2 cellular contexts compared by ENCODE assay signal in the genomic region with DNA sequence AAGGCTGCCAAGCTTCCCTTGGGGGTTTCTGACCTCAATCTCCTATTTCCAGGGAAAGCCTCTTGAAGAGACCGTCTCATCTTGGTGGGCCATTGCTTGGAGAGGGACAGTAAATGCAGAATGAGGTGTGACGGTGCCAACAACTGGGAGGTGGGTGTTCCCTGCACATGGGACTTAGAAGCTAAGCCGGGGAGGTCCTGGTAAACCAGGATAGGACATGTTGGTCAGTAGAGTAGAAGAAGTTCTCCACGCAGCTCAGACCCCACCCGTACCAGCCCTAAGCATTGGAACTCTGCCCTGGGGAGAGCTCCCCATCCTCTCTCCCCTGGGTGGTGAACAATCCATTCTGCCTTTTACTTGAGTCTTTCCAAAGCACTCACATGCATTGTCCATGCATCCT.
TF ChIP-seq lines count a peak whose summit lies in the region.

No MANE protein-coding gene starts in this region.

TF ChIP-seq in GM23338, 12 proteins besides CTCF, POLR2A, EP300 and RAD21:
- TF ChIP-seq, protein P1, sequence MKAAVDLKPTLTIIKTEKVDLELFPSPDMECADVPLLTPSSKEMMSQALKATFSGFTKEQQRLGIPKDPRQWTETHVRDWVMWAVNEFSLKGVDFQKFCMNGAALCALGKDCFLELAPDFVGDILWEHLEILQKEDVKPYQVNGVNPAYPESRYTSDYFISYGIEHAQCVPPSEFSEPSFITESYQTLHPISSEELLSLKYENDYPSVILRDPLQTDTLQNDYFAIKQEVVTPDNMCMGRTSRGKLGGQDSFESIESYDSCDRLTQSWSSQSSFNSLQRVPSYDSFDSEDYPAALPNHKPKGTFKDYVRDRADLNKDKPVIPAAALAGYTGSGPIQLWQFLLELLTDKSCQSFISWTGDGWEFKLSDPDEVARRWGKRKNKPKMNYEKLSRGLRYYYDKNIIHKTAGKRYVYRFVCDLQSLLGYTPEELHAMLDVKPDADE (IDR thresholded peaks at IDR 0.05): no peak
- TF ChIP-seq, protein P2, sequence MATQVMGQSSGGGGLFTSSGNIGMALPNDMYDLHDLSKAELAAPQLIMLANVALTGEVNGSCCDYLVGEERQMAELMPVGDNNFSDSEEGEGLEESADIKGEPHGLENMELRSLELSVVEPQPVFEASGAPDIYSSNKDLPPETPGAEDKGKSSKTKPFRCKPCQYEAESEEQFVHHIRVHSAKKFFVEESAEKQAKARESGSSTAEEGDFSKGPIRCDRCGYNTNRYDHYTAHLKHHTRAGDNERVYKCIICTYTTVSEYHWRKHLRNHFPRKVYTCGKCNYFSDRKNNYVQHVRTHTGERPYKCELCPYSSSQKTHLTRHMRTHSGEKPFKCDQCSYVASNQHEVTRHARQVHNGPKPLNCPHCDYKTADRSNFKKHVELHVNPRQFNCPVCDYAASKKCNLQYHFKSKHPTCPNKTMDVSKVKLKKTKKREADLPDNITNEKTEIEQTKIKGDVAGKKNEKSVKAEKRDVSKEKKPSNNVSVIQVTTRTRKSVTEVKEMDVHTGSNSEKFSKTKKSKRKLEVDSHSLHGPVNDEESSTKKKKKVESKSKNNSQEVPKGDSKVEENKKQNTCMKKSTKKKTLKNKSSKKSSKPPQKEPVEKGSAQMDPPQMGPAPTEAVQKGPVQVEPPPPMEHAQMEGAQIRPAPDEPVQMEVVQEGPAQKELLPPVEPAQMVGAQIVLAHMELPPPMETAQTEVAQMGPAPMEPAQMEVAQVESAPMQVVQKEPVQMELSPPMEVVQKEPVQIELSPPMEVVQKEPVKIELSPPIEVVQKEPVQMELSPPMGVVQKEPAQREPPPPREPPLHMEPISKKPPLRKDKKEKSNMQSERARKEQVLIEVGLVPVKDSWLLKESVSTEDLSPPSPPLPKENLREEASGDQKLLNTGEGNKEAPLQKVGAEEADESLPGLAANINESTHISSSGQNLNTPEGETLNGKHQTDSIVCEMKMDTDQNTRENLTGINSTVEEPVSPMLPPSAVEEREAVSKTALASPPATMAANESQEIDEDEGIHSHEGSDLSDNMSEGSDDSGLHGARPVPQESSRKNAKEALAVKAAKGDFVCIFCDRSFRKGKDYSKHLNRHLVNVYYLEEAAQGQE (IDR thresholded peaks at IDR 0.05; ENCODE audit: unreplicated experiment): no peak
- TF ChIP-seq, protein P3, sequence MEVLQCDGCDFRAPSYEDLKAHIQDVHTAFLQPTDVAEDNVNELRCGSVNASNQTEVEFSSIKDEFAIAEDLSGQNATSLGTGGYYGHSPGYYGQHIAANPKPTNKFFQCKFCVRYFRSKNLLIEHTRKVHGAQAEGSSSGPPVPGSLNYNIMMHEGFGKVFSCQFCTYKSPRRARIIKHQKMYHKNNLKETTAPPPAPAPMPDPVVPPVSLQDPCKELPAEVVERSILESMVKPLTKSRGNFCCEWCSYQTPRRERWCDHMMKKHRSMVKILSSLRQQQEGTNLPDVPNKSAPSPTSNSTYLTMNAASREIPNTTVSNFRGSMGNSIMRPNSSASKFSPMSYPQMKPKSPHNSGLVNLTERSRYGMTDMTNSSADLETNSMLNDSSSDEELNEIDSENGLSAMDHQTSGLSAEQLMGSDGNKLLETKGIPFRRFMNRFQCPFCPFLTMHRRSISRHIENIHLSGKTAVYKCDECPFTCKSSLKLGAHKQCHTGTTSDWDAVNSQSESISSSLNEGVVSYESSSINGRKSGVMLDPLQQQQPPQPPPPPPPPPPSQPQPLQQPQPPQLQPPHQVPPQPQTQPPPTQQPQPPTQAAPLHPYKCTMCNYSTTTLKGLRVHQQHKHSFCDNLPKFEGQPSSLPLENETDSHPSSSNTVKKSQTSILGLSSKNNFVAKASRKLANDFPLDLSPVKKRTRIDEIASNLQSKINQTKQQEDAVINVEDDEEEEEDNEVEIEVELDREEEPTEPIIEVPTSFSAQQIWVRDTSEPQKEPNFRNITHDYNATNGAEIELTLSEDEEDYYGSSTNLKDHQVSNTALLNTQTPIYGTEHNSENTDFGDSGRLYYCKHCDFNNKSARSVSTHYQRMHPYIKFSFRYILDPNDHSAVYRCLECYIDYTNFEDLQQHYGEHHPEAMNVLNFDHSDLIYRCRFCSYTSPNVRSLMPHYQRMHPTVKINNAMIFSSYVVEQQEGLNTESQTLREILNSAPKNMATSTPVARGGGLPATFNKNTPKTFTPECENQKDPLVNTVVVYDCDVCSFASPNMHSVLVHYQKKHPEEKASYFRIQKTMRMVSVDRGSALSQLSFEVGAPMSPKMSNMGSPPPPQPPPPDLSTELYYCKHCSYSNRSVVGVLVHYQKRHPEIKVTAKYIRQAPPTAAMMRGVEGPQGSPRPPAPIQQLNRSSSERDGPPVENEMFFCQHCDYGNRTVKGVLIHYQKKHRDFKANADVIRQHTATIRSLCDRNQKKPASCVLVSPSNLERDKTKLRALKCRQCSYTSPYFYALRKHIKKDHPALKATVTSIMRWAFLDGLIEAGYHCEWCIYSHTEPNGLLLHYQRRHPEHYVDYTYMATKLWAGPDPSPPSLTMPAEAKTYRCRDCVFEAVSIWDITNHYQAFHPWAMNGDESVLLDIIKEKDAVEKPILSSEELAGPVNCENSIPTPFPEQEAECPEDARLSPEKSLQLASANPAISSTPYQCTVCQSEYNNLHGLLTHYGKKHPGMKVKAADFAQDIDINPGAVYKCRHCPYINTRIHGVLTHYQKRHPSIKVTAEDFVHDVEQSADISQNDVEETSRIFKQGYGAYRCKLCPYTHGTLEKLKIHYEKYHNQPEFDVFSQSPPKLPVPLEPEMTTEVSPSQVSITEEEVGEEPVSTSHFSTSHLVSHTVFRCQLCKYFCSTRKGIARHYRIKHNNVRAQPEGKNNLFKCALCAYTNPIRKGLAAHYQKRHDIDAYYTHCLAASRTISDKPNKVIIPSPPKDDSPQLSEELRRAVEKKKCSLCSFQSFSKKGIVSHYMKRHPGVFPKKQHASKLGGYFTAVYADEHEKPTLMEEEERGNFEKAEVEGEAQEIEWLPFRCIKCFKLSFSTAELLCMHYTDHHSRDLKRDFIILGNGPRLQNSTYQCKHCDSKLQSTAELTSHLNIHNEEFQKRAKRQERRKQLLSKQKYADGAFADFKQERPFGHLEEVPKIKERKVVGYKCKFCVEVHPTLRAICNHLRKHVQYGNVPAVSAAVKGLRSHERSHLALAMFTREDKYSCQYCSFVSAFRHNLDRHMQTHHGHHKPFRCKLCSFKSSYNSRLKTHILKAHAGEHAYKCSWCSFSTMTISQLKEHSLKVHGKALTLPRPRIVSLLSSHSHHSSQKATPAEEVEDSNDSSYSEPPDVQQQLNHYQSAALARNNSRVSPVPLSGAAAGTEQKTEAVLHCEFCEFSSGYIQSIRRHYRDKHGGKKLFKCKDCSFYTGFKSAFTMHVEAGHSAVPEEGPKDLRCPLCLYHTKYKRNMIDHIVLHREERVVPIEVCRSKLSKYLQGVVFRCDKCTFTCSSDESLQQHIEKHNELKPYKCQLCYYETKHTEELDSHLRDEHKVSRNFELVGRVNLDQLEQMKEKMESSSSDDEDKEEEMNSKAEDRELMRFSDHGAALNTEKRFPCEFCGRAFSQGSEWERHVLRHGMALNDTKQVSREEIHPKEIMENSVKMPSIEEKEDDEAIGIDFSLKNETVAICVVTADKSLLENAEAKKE (CRISPR knock-in tag; IDR thresholded peaks at IDR 0.05): no peak
- TF ChIP-seq JUNB (IDR thresholded peaks at IDR 0.05; ENCODE audit: unreplicated experiment): no peak

TF ChIP-seq in H1, 55 proteins besides CTCF, POLR2A, EP300 and RAD21:
- no peak for TF ChIP-seq PHF8 (conservative IDR thresholded peaks at IDR 0.05; ENCODE audit: low read depth, low read length)
- no peak for TF ChIP-seq TAF7 (optimal IDR thresholded peaks at IDR 0.05; ENCODE audit: borderline replicate concordance, low read depth, low read length)
- TF ChIP-seq, protein P4, sequence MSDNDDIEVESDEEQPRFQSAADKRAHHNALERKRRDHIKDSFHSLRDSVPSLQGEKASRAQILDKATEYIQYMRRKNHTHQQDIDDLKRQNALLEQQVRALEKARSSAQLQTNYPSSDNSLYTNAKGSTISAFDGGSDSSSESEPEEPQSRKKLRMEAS (IDR thresholded peaks at IDR 0.05): no peak
- TF ChIP-seq HDAC6 (IDR thresholded peaks at IDR 0.05; ENCODE audit: low read depth, low read length): no peak
- TF ChIP-seq SIRT6 (IDR thresholded peaks at IDR 0.05; ENCODE audit: low read length): no peak
- TF ChIP-seq NANOG (IDR thresholded peaks at IDR 0.05; ENCODE audit: insufficient read depth, low read depth, low read length, poor library complexity, severe bottlenecking): no peak
- no peak for TF ChIP-seq NRF1 (IDR thresholded peaks at IDR 0.05; ENCODE audit: low read depth, low read length)
- no peak for TF ChIP-seq SUZ12 (IDR thresholded peaks at IDR 0.05; ENCODE audit: low read length)
TF ChIP-seq in H1: peak in this region for 0.
